8 cellular contexts compared by ENCODE assay signal in the genomic region with DNA sequence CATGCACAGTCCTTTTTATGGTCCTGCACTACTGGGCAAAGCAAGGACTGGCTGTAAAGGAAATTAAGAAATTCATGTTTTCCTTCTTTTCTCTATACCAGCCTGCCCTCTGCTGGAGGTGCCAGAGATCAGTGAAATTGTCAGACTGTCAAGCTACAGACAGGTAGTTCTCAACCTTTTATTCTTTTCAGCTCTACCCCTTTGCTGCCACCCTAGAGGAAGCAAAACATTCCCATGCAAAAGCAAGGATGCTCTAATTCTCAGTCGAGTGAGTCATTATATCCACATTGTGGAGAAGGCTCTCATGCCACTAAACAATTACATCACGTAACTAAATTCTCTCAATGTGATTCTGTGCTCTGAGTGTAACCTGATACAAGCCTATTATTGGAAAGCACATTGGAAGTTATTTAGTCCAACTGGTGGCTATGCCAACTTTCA. TPM values are rescaled to one million over a fixed set of nuclear protein-coding genes. Genes with fewer than 3 reads are reported as not detected.
DNase-seq lines count a peak whose midpoint lies in the region; ATAC-seq, FAIRE-seq and TF ChIP-seq lines count a peak whose summit lies in the region.

No MANE protein-coding gene starts in this region.

- no peaks in the 10 kb centered on the region for H3K9me3 Mint-ChIP-seq in activated naive CD8-positive, alpha-beta T cell treated with anti-CD3 and anti-CD28 coated beads for 36 hours

- no peak overlapping the region for H3K27ac ChIP-seq in lower lobe of right lung

- H3K27me3 Mint-ChIP-seq in activated naive CD8-positive, alpha-beta T cell treated with anti-CD3 and anti-CD28 coated beads for 36 hours: no peaks in the 10 kb centered on the region

- TF ChIP-seq CTCF in choroid plexus epithelial cell (conservative IDR thresholded peaks at IDR 0.05; ENCODE audit: low read depth, low read length) (peak; percentile 78), lower lobe of right lung (IDR thresholded peaks at IDR 0.05) (peak; percentile 60)

- peak; percentile 25 for DNase-seq in activated naive CD8-positive, alpha-beta T cell treated with anti-CD3 and anti-CD28 coated beads, Interleukin-2, amount 50 U/mL, for 16 hours (ENCODE audit: low read depth, low spot score)
- no peak for DNase-seq in activated naive CD8-positive, alpha-beta T cell treated with anti-CD3 and anti-CD28 coated beads for 36 hours
- DNase-seq in NCI-H1048 (lab: John Stamatoyannopoulos, UW) (peak; percentile 28), SKM-1 treated with dmso at 0.1 percent for 144 hours (lab: John Stamatoyannopoulos, UW; ENCODE audit: unreplicated experiment) (peak; percentile 66), choroid plexus epithelial cell (ENCODE audit: low read depth) (peak; percentile 79), lower lobe of right lung (no peak), urothelium cell line (ENCODE audit: low spot score) (peak; percentile 78)

- H3K27me3 ChIP-seq in lower lobe of right lung (ENCODE audit: low read depth): peaks cover 6% of the 10 kb centered on the region

- H3K4me3 ChIP-seq in choroid plexus epithelial cell (ENCODE audit: low read depth, low read length) (no peak overlapping the region), lower lobe of right lung (no peak overlapping the region)

- no peaks in the 10 kb centered on the region for H3K36me3 ChIP-seq in lower lobe of right lung

- H3K4me3 Mint-ChIP-seq in activated naive CD8-positive, alpha-beta T cell treated with anti-CD3 and anti-CD28 coated beads for 36 hours: no peak overlapping the region

- no peaks in the 10 kb centered on the region for H3K4me1 Mint-ChIP-seq in activated naive CD8-positive, alpha-beta T cell treated with anti-CD3 and anti-CD28 coated beads for 36 hours

- intact Hi-C loops in lower lobe of right lung (cut with DNase I): no loop called here

- no peaks in the 10 kb centered on the region for H3K36me3 Mint-ChIP-seq in activated naive CD8-positive, alpha-beta T cell treated with anti-CD3 and anti-CD28 coated beads for 36 hours

- H3K27ac Mint-ChIP-seq in activated naive CD8-positive, alpha-beta T cell treated with anti-CD3 and anti-CD28 coated beads for 36 hours: no peak overlapping the region

- peak; percentile 9 for FAIRE-seq in urothelium cell line (lab: Jason Lieb, UNC)

- no peaks in the 10 kb centered on the region for H3K9me3 ChIP-seq in lower lobe of right lung

- H3K4me1 ChIP-seq in lower lobe of right lung: no peaks in the 10 kb centered on the region

- peak; percentile 29 to 71 for ATAC-seq in lower lobe of right lung
- no peak for ATAC-seq in GM18907 (IDR thresholded peaks at IDR 0.05; ENCODE audit: unreplicated experiment)

RNA-seq across cellular contexts. Expression of gene RAPGEF4, which starts 25.0 kb away (rescaled TPM):
- total RNA-seq in activated naive CD8-positive, alpha-beta T cell treated with anti-CD3 and anti-CD28 coated beads for 36 hours: under 1 TPM; 0.33 to 0.72 TPM
- 14.6 TPM for total RNA-seq in lower lobe of right lung

Comparison
In these comparisons a context has a peak if more than half of its experiments do, and no peak if none do; other contexts are left out.
1. DNase-seq: peak in activated naive CD8-positive, alpha-beta T cell treated with anti-CD3 and anti-CD28 coated beads, Interleukin-2, amount 50 U/mL, for 16 hours (single experiment), NCI-H1048 (single experiment), SKM-1 treated with dmso at 0.1 percent for 144 hours (single experiment), choroid plexus epithelial cell (single experiment) and urothelium cell line (single experiment); none in activated naive CD8-positive, alpha-beta T cell treated with anti-CD3 and anti-CD28 coated beads for 36 hours (single experiment) and lower lobe of right lung (single experiment).